In the genomic region with DNA sequence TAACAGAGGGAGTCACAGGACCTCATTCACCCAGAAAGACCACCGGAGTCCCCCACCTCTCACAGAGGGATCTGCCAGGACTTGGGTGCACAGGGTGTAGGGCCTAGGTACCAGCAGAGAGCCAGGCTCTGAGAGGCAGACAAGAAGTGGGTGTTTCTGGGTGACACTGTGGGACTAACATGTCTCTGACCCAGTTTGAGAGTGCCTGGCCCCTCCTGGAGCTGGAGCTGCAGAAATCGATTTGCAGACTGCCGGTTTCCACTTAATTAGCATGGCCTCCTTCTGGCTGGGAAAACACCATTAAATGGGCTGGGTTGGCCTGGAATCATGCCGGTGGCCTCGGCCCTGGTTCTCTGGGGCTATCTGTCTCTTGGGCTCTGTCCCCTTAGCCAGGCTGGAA, we compare ENCODE assay signal across 30 cellular contexts. TPM values are rescaled to one million over a fixed set of nuclear protein-coding genes. Genes with fewer than 3 reads are reported as not detected.
DNase-seq lines count a peak whose midpoint lies in the region; ATAC-seq and TF ChIP-seq lines count a peak whose summit lies in the region.
"Had no signal": no experiment of that assay in that cellular context is flagged by ENCODE, and none has a peak within 500 bp of the region (broad histone marks: within the 10 kb centered on the region; RNA-seq: fewer than 3 reads in every experiment).

No MANE protein-coding gene starts in this region.

- H4K20me1 ChIP-seq in GM23338 (replicated peaks; ENCODE audit: insufficient read depth): no peaks in the 10 kb centered on the region
- H4K20me1 ChIP-seq: BLaER1 had no signal

- no peak overlapping the region for H3K27ac ChIP-seq in GM23338 (ENCODE audit: low read depth)
- H3K27ac ChIP-seq in lower lobe of right lung: no peak overlapping the region
- H3K27ac ChIP-seq in foreskin keratinocyte: no peak overlapping the region
- H3K27ac ChIP-seq: A549, BLaER1, body of pancreas, heart right ventricle, parathyroid adenoma, thyroid gland had no signal

- no peak for DNase-seq in activated CD4-positive, alpha-beta T cell treated with anti-CD3 and anti-CD28 coated beads, Interleukin-2, amount 10 ng/mL, durations not matched to agents 7 days and 5 days
- no peak for DNase-seq in activated CD4-positive, alpha-beta T cell treated with anti-CD3 and anti-CD28 coated beads for 36 hours
- DNase-seq in WTC11 (ENCODE audit: low spot score) (no peak), memory B cell (ENCODE audit: low spot score in 2 of 2) (no peak), GM23338 (ENCODE audit: low spot score) (no peak), lower lobe of right lung (no peak), foreskin keratinocyte (no peak)
- DNase-seq: activated CD4-positive, alpha-beta memory T cell treated with anti-CD3 and anti-CD28 coated beads, Interleukin-2, amount 10 ng/mL, durations not matched to agents 7 days and 5 days; activated naive CD8-positive, alpha-beta T cell treated with anti-CD3 and anti-CD28 coated beads, Interleukin-2, amount 10 ng/mL, durations not matched to agents 7 days and 5 days; activated T-cell treated with anti-CD3 and anti-CD28 coated beads, Interleukin-2, amount 50 U/mL, for 4 hours; body of pancreas; DMS 273 treated with DMSO at 0.1 percent for 48 hours; GF-D8; GOT3; heart right ventricle; KBM-7; NCI-H1694 treated with DMSO at 0.1 percent for 48 hours; NCI-H446 treated with DMSO at 0.1 percent for 48 hours; nephron progenitor cell; Right ventricle myocardium superior; stimulated activated CD4-positive, alpha-beta T cell treated with anti-CD3 and anti-CD28 coated beads, Interleukin-1b, Interleukin-23, amount 100 ng/mL, for 48 hours; stimulated activated naive CD8-positive, alpha-beta T cell treated with anti-CD3 and anti-CD28 coated beads, Interleukin-15, Interleukin-2, amounts not matched to agents 100 U/mL and 50 U/mL, for 24 hours; thyroid gland had no signal

- H3K36me3 ChIP-seq in GM23338 (ENCODE audit: insufficient read depth) (no peaks in the 10 kb centered on the region), lower lobe of right lung (no peaks in the 10 kb centered on the region)
- H3K36me3 ChIP-seq: BLaER1, heart right ventricle, thyroid gland had no signal

- POLR2A ChIA-PET in activated CD4-positive, alpha-beta T cell treated with anti-CD3 and anti-CD28 coated beads, Interleukin-2, amount 10 ng/mL, durations not matched to agents 7 days and 5 days (lab: Charles Lee): interaction anchor here (0.6 kb wide), 1 partner anchor 13 kb away, joined by 5 read pairs; no protein-coding TSS in a partner anchor
- POLR2A ChIA-PET in activated CD4-positive, alpha-beta T cell treated with anti-CD3 and anti-CD28 coated beads for 36 hours (lab: Charles Lee): no interaction called here
- POLR2A ChIA-PET in WTC11 (lab: Charles Lee): no interaction called here

- H3K9me2 ChIP-seq in GM23338 (ENCODE audit: insufficient read depth): no peaks in the 10 kb centered on the region

- H3K4me2 ChIP-seq in GM23338: no peak overlapping the region
- H3K4me2 ChIP-seq: A549, BLaER1 had no signal

- peaks cover 5% of the 10 kb centered on the region for H3K4me1 ChIP-seq in GM23338 (ENCODE audit: insufficient read depth)
- H3K4me1 ChIP-seq in lower lobe of right lung: peaks cover 6% of the 10 kb centered on the region
- no peaks in the 10 kb centered on the region for H3K4me1 ChIP-seq in foreskin keratinocyte
- H3K4me1 ChIP-seq: A549, body of pancreas, thyroid gland had no signal

- intact Hi-C loops in activated CD4-positive, alpha-beta T cell treated with anti-CD3 and anti-CD28 coated beads for 36 hours (cut with DNase I, micrococcal nuclease): no loop called here
- intact Hi-C loops in lower lobe of right lung (cut with DNase I): no loop called here

- H3K36me3 Mint-ChIP-seq in activated CD4-positive, alpha-beta T cell treated with anti-CD3 and anti-CD28 coated beads, Interleukin-2, amount 10 ng/mL, durations not matched to agents 7 days and 5 days (ENCODE audit: low read depth): peaks cover 29% of the 10 kb centered on the region
- H3K36me3 Mint-ChIP-seq in activated CD4-positive, alpha-beta T cell treated with anti-CD3 and anti-CD28 coated beads for 36 hours (ENCODE audit: low read depth): peaks cover 17% of the 10 kb centered on the region
- peaks cover 8% of the 10 kb centered on the region for H3K36me3 Mint-ChIP-seq in IgD-negative memory B cell
- H3K36me3 Mint-ChIP-seq in WTC11: 0 out of 2 replicates have a peak, but pooled peaks cover 3% of the 10 kb centered on the region
- H3K36me3 Mint-ChIP-seq in memory B cell: peaks cover 4% of the 10 kb centered on the region
- no peaks in the 10 kb centered on the region for H3K36me3 Mint-ChIP-seq in GM23338 (ENCODE audit: low read depth)
- H3K36me3 Mint-ChIP-seq: mesothelial cell of epicardium had no signal

- peak overlapping the region; percentile 41 for H3K27ac Mint-ChIP-seq in activated CD4-positive, alpha-beta T cell treated with anti-CD3 and anti-CD28 coated beads, Interleukin-2, amount 10 ng/mL, durations not matched to agents 7 days and 5 days
- no peak overlapping the region for H3K27ac Mint-ChIP-seq in activated CD4-positive, alpha-beta T cell treated with anti-CD3 and anti-CD28 coated beads for 36 hours
- H3K27ac Mint-ChIP-seq in IgD-negative memory B cell (peak overlapping the region in 2 of 3 donors; percentile 85 to 96), WTC11 (peak overlapping the region; percentile 49; the same call in 1 of the 2 replicates), memory B cell (peak overlapping the region; percentile 99), GM23338 (no peak overlapping the region)
- H3K27ac Mint-ChIP-seq: activated naive CD8-positive, alpha-beta T cell treated with anti-CD3 and anti-CD28 coated beads, Interleukin-2, amount 10 ng/mL, durations not matched to agents 7 days and 5 days; mesothelial cell of epicardium; nephron progenitor cell had no signal

- H3K9me3 Mint-ChIP-seq in activated CD4-positive, alpha-beta T cell treated with anti-CD3 and anti-CD28 coated beads, Interleukin-2, amount 10 ng/mL, durations not matched to agents 7 days and 5 days: no peaks in the 10 kb centered on the region
- no peaks in the 10 kb centered on the region for H3K9me3 Mint-ChIP-seq in activated CD4-positive, alpha-beta T cell treated with anti-CD3 and anti-CD28 coated beads for 36 hours (ENCODE audit: low read depth)
- H3K9me3 Mint-ChIP-seq in IgD-negative memory B cell: no peaks in the 10 kb centered on the region
- H3K9me3 Mint-ChIP-seq in WTC11: no peaks in the 10 kb centered on the region; the same call in 1 of the 2 replicates
- no peaks in the 10 kb centered on the region for H3K9me3 Mint-ChIP-seq in memory B cell
- peaks cover 4% of the 10 kb centered on the region; the same call in 1 of the 3 replicates for H3K9me3 Mint-ChIP-seq in GM23338
- H3K9me3 Mint-ChIP-seq: activated CD4-positive, alpha-beta memory T cell treated with anti-CD3 and anti-CD28 coated beads, Interleukin-2, amount 10 ng/mL, durations not matched to agents 7 days and 5 days; activated naive CD8-positive, alpha-beta T cell treated with anti-CD3 and anti-CD28 coated beads, Interleukin-2, amount 10 ng/mL, durations not matched to agents 7 days and 5 days; activated T-cell treated with anti-CD3 and anti-CD28 coated beads, Interleukin-2, amount 50 U/mL, for 4 hours; mesothelial cell of epicardium; nephron progenitor cell; T-helper 1 cell treated with Interleukin-12 subunit alpha and Interleukin-12 subunit beta and Interleukin-4 antibody, amounts not matched to agents 30 μg/mL and 1 μg/mL, for 36 hours had no signal

- CTCF ChIA-PET in activated CD4-positive, alpha-beta T cell treated with anti-CD3 and anti-CD28 coated beads, Interleukin-2, amount 10 ng/mL, durations not matched to agents 7 days and 5 days (lab: Charles Lee): no interaction called here
- CTCF ChIA-PET in activated CD4-positive, alpha-beta T cell treated with anti-CD3 and anti-CD28 coated beads for 36 hours (lab: Charles Lee): no interaction called here
- CTCF ChIA-PET in WTC11 (lab: Charles Lee): interaction anchor here (1.0 kb wide), 1 partner anchor 10 kb away, joined by 3 read pairs; no protein-coding TSS in a partner anchor

- no peaks in the 10 kb centered on the region for H3K27me3 Mint-ChIP-seq in activated CD4-positive, alpha-beta T cell treated with anti-CD3 and anti-CD28 coated beads, Interleukin-2, amount 10 ng/mL, durations not matched to agents 7 days and 5 days
- no peaks in the 10 kb centered on the region for H3K27me3 Mint-ChIP-seq in activated CD4-positive, alpha-beta T cell treated with anti-CD3 and anti-CD28 coated beads for 36 hours
- H3K27me3 Mint-ChIP-seq in IgD-negative memory B cell: no peaks in the 10 kb centered on the region
- H3K27me3 Mint-ChIP-seq in WTC11 (ENCODE audit: low read depth): no peaks in the 10 kb centered on the region; the same call in 1 of the 2 replicates
- H3K27me3 Mint-ChIP-seq in memory B cell: no peaks in the 10 kb centered on the region
- H3K27me3 Mint-ChIP-seq in GM23338 (ENCODE audit: insufficient read depth, low read depth, poor library complexity): peaks cover 6% of the 10 kb centered on the region
- H3K27me3 Mint-ChIP-seq: activated CD4-positive, alpha-beta memory T cell treated with anti-CD3 and anti-CD28 coated beads, Interleukin-2, amount 10 ng/mL, durations not matched to agents 7 days and 5 days; activated naive CD8-positive, alpha-beta T cell treated with anti-CD3 and anti-CD28 coated beads, Interleukin-2, amount 10 ng/mL, durations not matched to agents 7 days and 5 days had no signal

- no peak overlapping the region for H3K4me3 ChIP-seq in GM23338
- no peak overlapping the region for H3K4me3 ChIP-seq in lower lobe of right lung
- H3K4me3 ChIP-seq: A549, BLaER1, body of pancreas, heart right ventricle, thyroid gland had no signal

- TF ChIP-seq CTCF in WTC11 (IDR thresholded peaks at IDR 0.05) (no peak), GM23338 (conservative IDR thresholded peaks at IDR 0.05; ENCODE audit: low read depth in 2 of 2) (no peak), lower lobe of right lung (IDR thresholded peaks at IDR 0.05) (no peak), foreskin keratinocyte (conservative IDR thresholded peaks at IDR 0.05) (no peak)

- ATAC-seq in activated CD4-positive, alpha-beta T cell treated with anti-CD3 and anti-CD28 coated beads for 36 hours: no peak
- ATAC-seq in WTC11 (no peak; the same call in 1 of the 2 replicates), memory B cell (ENCODE audit: low read depth) (no peak), GM23338 (no peak), lower lobe of right lung (no peak), foreskin keratinocyte (no peak)
- ATAC-seq: A549; activated T-cell treated with anti-CD3 and anti-CD28 coated beads, Interleukin-2, amount 50 U/mL, for 4 hours; body of pancreas; heart right ventricle; left lobe of liver; stimulated activated naive CD8-positive, alpha-beta T cell treated with anti-CD3 and anti-CD28 coated beads, Interleukin-15, Interleukin-2, amounts not matched to agents 100 U/mL and 50 U/mL, for 24 hours had no signal

- H2AFZ ChIP-seq in GM23338: no peak overlapping the region
- H2AFZ ChIP-seq: parathyroid adenoma had no signal

- H3K27me3 ChIP-seq in GM23338 (ENCODE audit: insufficient read depth): no peaks in the 10 kb centered on the region
- H3K27me3 ChIP-seq in lower lobe of right lung (ENCODE audit: low read depth): no peaks in the 10 kb centered on the region
- H3K27me3 ChIP-seq in foreskin keratinocyte: no peaks in the 10 kb centered on the region
- H3K27me3 ChIP-seq: BLaER1, body of pancreas, thyroid gland had no signal

- H3K4me3 Mint-ChIP-seq in activated CD4-positive, alpha-beta T cell treated with anti-CD3 and anti-CD28 coated beads, Interleukin-2, amount 10 ng/mL, durations not matched to agents 7 days and 5 days: no peak overlapping the region
- H3K4me3 Mint-ChIP-seq in activated CD4-positive, alpha-beta T cell treated with anti-CD3 and anti-CD28 coated beads for 36 hours: no peak overlapping the region
- H3K4me3 Mint-ChIP-seq in IgD-negative memory B cell (peak overlapping the region in 2 of 4 donors; percentile 74 to 76), WTC11 (no peak overlapping the region), memory B cell (no peak overlapping the region), GM23338 (no peak overlapping the region)
- H3K4me3 Mint-ChIP-seq: activated CD4-positive, alpha-beta memory T cell treated with anti-CD3 and anti-CD28 coated beads, Interleukin-2, amount 10 ng/mL, durations not matched to agents 7 days and 5 days; activated naive CD8-positive, alpha-beta T cell treated with anti-CD3 and anti-CD28 coated beads, Interleukin-2, amount 10 ng/mL, durations not matched to agents 7 days and 5 days; activated T-cell treated with anti-CD3 and anti-CD28 coated beads, Interleukin-2, amount 50 U/mL, for 4 hours; mesothelial cell of epicardium; nephron progenitor cell; T-helper 1 cell treated with Interleukin-12 subunit alpha and Interleukin-12 subunit beta and Interleukin-4 antibody, amounts not matched to agents 30 μg/mL and 1 μg/mL, for 36 hours had no signal

- no peaks in the 10 kb centered on the region for H3K9me3 ChIP-seq in lower lobe of right lung
- H3K9me3 ChIP-seq: A549, body of pancreas, thyroid gland had no signal

- peaks cover 57% of the 10 kb centered on the region for H3K4me1 Mint-ChIP-seq in activated CD4-positive, alpha-beta T cell treated with anti-CD3 and anti-CD28 coated beads, Interleukin-2, amount 10 ng/mL, durations not matched to agents 7 days and 5 days
- peaks cover 50% of the 10 kb centered on the region for H3K4me1 Mint-ChIP-seq in activated CD4-positive, alpha-beta T cell treated with anti-CD3 and anti-CD28 coated beads for 36 hours
- H3K4me1 Mint-ChIP-seq in IgD-negative memory B cell (peaks cover 54 to 64% (median 62%) of the 10 kb centered on the region in 3 donors), WTC11 (peaks cover 28% of the 10 kb centered on the region), memory B cell (peaks cover 57% of the 10 kb centered on the region), GM23338 (peaks cover 7% of the 10 kb centered on the region)
- H3K4me1 Mint-ChIP-seq: mesothelial cell of epicardium, nephron progenitor cell had no signal

- no peaks in the 10 kb centered on the region for H3K79me2 ChIP-seq in GM23338 (replicated peaks; ENCODE audit: insufficient read depth)
- H3K79me2 ChIP-seq: parathyroid adenoma had no signal

- H3F3A ChIP-seq in GM23338 (replicated peaks; ENCODE audit: low read depth): peaks cover 3% of the 10 kb centered on the region; the same call in 1 of the 2 replicates

RNA-seq across cellular contexts. Expression of gene PPP1R16B, which starts 59.2 kb away (rescaled TPM):
- 10 to 100 TPM; 63.6 to 67.4 TPM for total RNA-seq in activated CD4-positive, alpha-beta T cell treated with anti-CD3 and anti-CD28 coated beads, Interleukin-2, amount 10 ng/mL, durations not matched to agents 7 days and 5 days
- 10 to 100 TPM; 78.8 to 84.0 TPM for total RNA-seq in activated CD4-positive, alpha-beta T cell treated with anti-CD3 and anti-CD28 coated beads for 36 hours
- polyA plus RNA-seq in IgD-negative memory B cell: 68.0 TPM
- total RNA-seq in WTC11 (2021): 8.1 to 12.0 TPM (median 8.2 TPM) in 3 replicates
- total RNA-seq in GM23338 (2014; rRNA removed; shearing (Covaris generic)): 11.5 and 12.0 TPM in 2 replicates
- polyA plus RNA-seq in GM23338 (2016; fragmentation: Nextera tagmentation; extraction: Ambion mirVana): 1.5 and 1.6 TPM in 2 replicates
- total RNA-seq in lower lobe of right lung: 13.0 TPM
- total RNA-seq in foreskin keratinocyte: not detected in 2 replicates
- polyA plus RNA-seq in foreskin keratinocyte: not detected in 2 replicates
- total RNA-seq: mesothelial cell of epicardium had no signal

Comparison
In these comparisons a context has a peak if more than half of its experiments do, and no peak if none do; other contexts are left out.
1. H3K27ac Mint-ChIP-seq: peak in activated CD4-positive, alpha-beta T cell treated with anti-CD3 and anti-CD28 coated beads, Interleukin-2, amount 10 ng/mL, durations not matched to agents 7 days and 5 days (single experiment), IgD-negative memory B cell (2 of 3), WTC11 (single experiment) and memory B cell (single experiment); none in activated CD4-positive, alpha-beta T cell treated with anti-CD3 and anti-CD28 coated beads for 36 hours (single experiment) and GM23338 (single experiment).